In genomic region chr15:84833447-84833846, GRCh38 we compare ENCODE assay signal across 2 cellular contexts.
TF ChIP-seq lines count a peak whose summit lies in the region.

No MANE protein-coding gene starts in this region.

TF ChIP-seq in PFSK-1, 5 proteins besides CTCF, POLR2A, EP300 and RAD21 (continued from another document):
- TF ChIP-seq REST (IDR thresholded peaks at IDR 0.05; ENCODE audit: insufficient read depth in 1 of 2, low read depth in 2 of 2, low read length in 2 of 2) = no peak
- TF ChIP-seq TAF1 (IDR thresholded peaks at IDR 0.05; ENCODE audit: borderline replicate concordance, insufficient read depth, low read length) = no peak

TF ChIP-seq in HepG2, 621 proteins besides CTCF, POLR2A, EP300 and RAD21:
- TF ChIP-seq E2F2 (CRISPR knock-in tag; IDR thresholded peaks at IDR 0.05; ENCODE audit: borderline replicate concordance) (no peak), FOXC1 (CRISPR knock-in tag; IDR thresholded peaks at IDR 0.05; ENCODE audit: borderline replicate concordance) (no peak), NCOR1 (IDR thresholded peaks at IDR 0.05; ENCODE audit: borderline replicate concordance, low read length) (no peak), ZNF646 (CRISPR knock-in tag; IDR thresholded peaks at IDR 0.05) (no peak), HMGA1 (CRISPR knock-in tag; conservative IDR thresholded peaks at IDR 0.05) (no peak), JUNB (CRISPR knock-in tag; IDR thresholded peaks at IDR 0.05; ENCODE audit: borderline replicate concordance) (no peak), FOSL2 (CRISPR knock-in tag; IDR thresholded peaks at IDR 0.05) (peak; percentile 58; the same call in 1 of the 2 replicates), FLYWCH1 (CRISPR knock-in tag; IDR thresholded peaks at IDR 0.05) (no peak)
